Comparison of ENCODE assay signal across 27 cellular contexts in genomic region chr19:53671621-53672111, GRCh38. TPM values are rescaled to one million over a fixed set of nuclear protein-coding genes. Genes with fewer than 3 reads are reported as not detected.
"Had no signal": no experiment of that assay in that cellular context is flagged by ENCODE, and none has a peak within 500 bp of the region (broad histone marks: within the 10 kb centered on the region; RNA-seq: fewer than 3 reads in every experiment).

No MANE protein-coding gene starts in this region.

- H3K4me3 ChIP-seq: adrenal gland had no signal

- H3K9me3 ChIP-seq: adrenal gland had no signal

- H3K27ac ChIP-seq: adrenal gland had no signal

- H3K27ac Mint-ChIP-seq: activated B cell treated with CpG ODN at 0.5 μM for 24 hours; activated CD4-positive, alpha-beta memory T cell treated with anti-CD3 and anti-CD28 coated beads, Interleukin-2, amount 10 ng/mL, durations not matched to agents 7 days and 5 days; activated CD4-positive, alpha-beta T cell treated with anti-CD3 and anti-CD28 coated beads, Interleukin-2, amount 10 ng/mL, durations not matched to agents 24 days and 14 days; activated naive CD8-positive, alpha-beta T cell treated with anti-CD3 and anti-CD28 coated beads, Interleukin-2, amount 10 ng/mL, durations not matched to agents 7 days and 5 days; T-helper 17 cell had no signal

- H3K4me1 ChIP-seq: adrenal gland had no signal

- H3K36me3 Mint-ChIP-seq: activated naive CD8-positive, alpha-beta T cell treated with anti-CD3 and anti-CD28 coated beads, Interleukin-2, amount 10 ng/mL, durations not matched to agents 7 days and 5 days had no signal

- H3K4me3 Mint-ChIP-seq: activated B cell treated with CpG ODN at 0.5 μM for 24 hours; activated CD4-positive, alpha-beta memory T cell treated with anti-CD3 and anti-CD28 coated beads, Interleukin-2, amount 10 ng/mL, durations not matched to agents 7 days and 5 days; activated CD4-positive, alpha-beta T cell treated with anti-CD3 and anti-CD28 coated beads, Interleukin-2, amount 10 ng/mL, durations not matched to agents 24 days and 14 days; activated naive CD8-positive, alpha-beta T cell treated with anti-CD3 and anti-CD28 coated beads, Interleukin-2, amount 10 ng/mL, durations not matched to agents 7 days and 5 days; T-helper 17 cell had no signal

- H3K27me3 ChIP-seq: adrenal gland had no signal

- DNase-seq: activated B cell treated with CpG ODN at 0.5 μM for 24 hours; activated CD4-positive, alpha-beta memory T cell treated with anti-CD3 and anti-CD28 coated beads, Interleukin-2, amount 10 ng/mL, durations not matched to agents 7 days and 5 days; activated CD4-positive, alpha-beta T cell treated with anti-CD3 and anti-CD28 coated beads for 1 hour; activated CD4-positive, alpha-beta T cell treated with anti-CD3 and anti-CD28 coated beads, Interleukin-2, amount 10 ng/mL, durations not matched to agents 24 days and 14 days; activated naive CD4-positive, alpha-beta T cell treated with anti-CD3 and anti-CD28 coated beads, Interleukin-2, amount 50 U/mL, for 16 hours; activated naive CD8-positive, alpha-beta T cell treated with anti-CD3 and anti-CD28 coated beads, Interleukin-2, amount 10 ng/mL, durations not matched to agents 7 days and 5 days; activated T-cell treated with anti-CD3 and anti-CD28 coated beads for 4 hours; adrenal gland; Kasumi-1; KBM-7; NCI-H1092 treated with DMSO at 0.1 percent for 48 hours; NCI-H1417 treated with DMSO at 0.1 percent for 48 hours; NCI-H1694; NCI-H2029; NCI-H2107; NCI-H2171 treated with DMSO at 0.1 percent for 48 hours; NCI-H226; NCI-H526; NCI-H774; NK-92 treated with Interleukin-12 subunit alpha and Interleukin-12 subunit beta, amount 100 ng/mL, for 24 hours; OCI-M1; SHP77; T-helper 17 cell; T-helper 9 cell had no signal

- H3K4me1 Mint-ChIP-seq: activated B cell treated with CpG ODN at 0.5 μM for 24 hours; activated CD4-positive, alpha-beta memory T cell treated with anti-CD3 and anti-CD28 coated beads, Interleukin-2, amount 10 ng/mL, durations not matched to agents 7 days and 5 days; activated CD4-positive, alpha-beta T cell treated with anti-CD3 and anti-CD28 coated beads, Interleukin-2, amount 10 ng/mL, durations not matched to agents 24 days and 14 days; activated naive CD8-positive, alpha-beta T cell treated with anti-CD3 and anti-CD28 coated beads, Interleukin-2, amount 10 ng/mL, durations not matched to agents 7 days and 5 days; T-helper 17 cell had no signal

- H3K36me3 ChIP-seq: adrenal gland had no signal

- H3K27me3 Mint-ChIP-seq: activated B cell treated with CpG ODN at 0.5 μM for 24 hours; activated CD4-positive, alpha-beta memory T cell treated with anti-CD3 and anti-CD28 coated beads, Interleukin-2, amount 10 ng/mL, durations not matched to agents 7 days and 5 days; activated CD4-positive, alpha-beta T cell treated with anti-CD3 and anti-CD28 coated beads, Interleukin-2, amount 10 ng/mL, durations not matched to agents 24 days and 14 days; activated naive CD8-positive, alpha-beta T cell treated with anti-CD3 and anti-CD28 coated beads, Interleukin-2, amount 10 ng/mL, durations not matched to agents 7 days and 5 days; T-helper 17 cell had no signal

RNA-seq across cellular contexts. Expression of gene DPRX, which starts 39.9 kb away (rescaled TPM):
- total RNA-seq: activated B cell treated with CpG ODN at 0.5 μM for 24 hours; activated CD4-positive, alpha-beta memory T cell treated with anti-CD3 and anti-CD28 coated beads, Interleukin-2, amount 10 ng/mL, durations not matched to agents 7 days and 5 days; activated CD4-positive, alpha-beta T cell treated with anti-CD3 and anti-CD28 coated beads, Interleukin-2, amount 10 ng/mL, durations not matched to agents 24 days and 14 days; activated CD8-positive, alpha-beta memory T cell treated with anti-CD3 and anti-CD28 coated beads for 36 hours; activated naive CD8-positive, alpha-beta T cell treated with anti-CD3 and anti-CD28 coated beads, Interleukin-2, amount 10 ng/mL, durations not matched to agents 7 days and 5 days; adrenal gland; MCF 10A; NCI-H460; T-helper 17 cell had no signal
